ENCODE assay signal across 25 cellular contexts in the genomic region with DNA sequence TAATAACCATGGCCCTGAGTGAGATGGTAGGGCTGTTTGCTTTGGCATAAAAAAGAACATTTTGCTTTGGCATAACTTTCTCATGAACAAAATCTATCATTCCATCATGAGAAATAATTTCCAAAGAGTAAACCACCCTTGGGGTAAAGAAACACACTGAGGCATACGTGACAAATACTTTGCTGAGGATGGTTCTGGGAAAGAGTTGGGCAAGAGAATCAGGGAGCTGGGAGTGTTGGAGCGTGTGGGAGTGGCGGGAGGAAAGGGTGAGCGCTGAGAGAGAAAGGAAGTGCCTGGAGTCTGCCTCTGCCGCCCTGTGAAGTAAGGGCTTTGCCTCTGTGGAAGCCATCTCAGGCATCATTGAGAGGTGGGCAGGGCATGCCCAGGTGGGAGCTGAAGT.
A peak's percentile ranks its signal among the peaks of the same experiment; 100 is the strongest.
DNase-seq lines count a peak whose midpoint lies in the region; ATAC-seq and TF ChIP-seq lines count a peak whose summit lies in the region.
"Had no signal": no experiment of that assay in that cellular context is flagged by ENCODE, and none has a peak within 500 bp of the region (broad histone marks: within the 10 kb centered on the region; RNA-seq: fewer than 3 reads in every experiment).

No MANE protein-coding gene starts in this region.

- no peak for DNase-seq in heart right ventricle
- DNase-seq in cardiac septum (ENCODE audit: low spot score): no peak
- DNase-seq in central memory CD8-positive, alpha-beta T cell (ENCODE audit: low spot score in 2 of 2): no peak
- DNase-seq in right atrium auricular region (ENCODE audit: low spot score): no peak
- DNase-seq in aorta: peak in 1 of 2 donors; percentile 81
- no peak for DNase-seq in uterus
- no peak for DNase-seq in HuH-7.5 (ENCODE audit: low spot score)
- no peak for DNase-seq in T-helper 9 cell
- DNase-seq: COR-L47; Kasumi-1; NCI-H1092; NCI-H2029; NCI-H2227 treated with DMSO at 0.1 percent for 48 hours; NCI-H774; small intestine; stimulated activated CD4-positive, alpha-beta T cell treated with anti-CD3 and anti-CD28 coated beads, Interleukin-1b, Interleukin-23, amount 100 ng/mL, for 48 hours had no signal

- H3K9me3 ChIP-seq in heart right ventricle (no peaks in the 10 kb centered on the region), right atrium auricular region (no peaks in the 10 kb centered on the region), aorta (ENCODE audit: control insufficient read depth, low read length) (no peaks in the 10 kb centered on the region), uterus (no peaks in the 10 kb centered on the region)
- H3K9me3 ChIP-seq: BLaER1, HAP-1 had no signal

- H3K27me3 ChIP-seq in heart right ventricle: no peaks in the 10 kb centered on the region
- H3K27me3 ChIP-seq in right atrium auricular region: no peaks in the 10 kb centered on the region
- H3K27me3 ChIP-seq in aorta (ENCODE audit: control insufficient read depth in 1 of 2, insufficient read depth in 2 of 2, low read length in 1 of 2): no peaks in the 10 kb centered on the region
- no peaks in the 10 kb centered on the region for H3K27me3 ChIP-seq in uterus
- H3K27me3 ChIP-seq: BLaER1, neural progenitor cell had no signal

- TF ChIP-seq POLR2A in uterus (IDR thresholded peaks at IDR 0.05): no peak

- H3K4me1 Mint-ChIP-seq in central memory CD8-positive, alpha-beta T cell: no peaks in the 10 kb centered on the region
- H3K4me1 Mint-ChIP-seq: activated T-helper 17 cell treated with anti-CD3 and anti-CD28 coated beads, Interleukin-2, amount 50 U/mL, for 72 hours; memory B cell had no signal

- peaks cover 0 to 45% (median 14%) of the 10 kb centered on the region in 9 donors for H3K4me1 ChIP-seq in heart right ventricle
- H3K4me1 ChIP-seq in right atrium auricular region: peaks cover 0 to 27% of the 10 kb centered on the region in 2 donors
- peaks cover 0 to 11% of the 10 kb centered on the region in 2 donors for H3K4me1 ChIP-seq in aorta (ENCODE audit: control insufficient read depth in 1 of 2, insufficient read depth in 2 of 2, low read length in 2 of 2)
- H3K4me1 ChIP-seq in uterus: no peaks in the 10 kb centered on the region
- H3K4me1 ChIP-seq: BLaER1, HAP-1 had no signal

- H3K27ac Mint-ChIP-seq in central memory CD8-positive, alpha-beta T cell (ENCODE audit: low read depth): peak overlapping the region; percentile 12
- H3K27ac Mint-ChIP-seq: activated T-helper 17 cell treated with anti-CD3 and anti-CD28 coated beads, Interleukin-2, amount 50 U/mL, for 72 hours; memory B cell; neural progenitor cell; T-helper 2 cell treated with Interferon-gamma antibody and Interleukin-4, amounts not matched to agents 5 μg/mL and 100 μg/mL, for 36 hours had no signal

- no peak overlapping the region for H3K4me3 ChIP-seq in heart right ventricle
- H3K4me3 ChIP-seq in right atrium auricular region: no peak overlapping the region
- no peak overlapping the region for H3K4me3 ChIP-seq in aorta (ENCODE audit: low read length in 2 of 2)
- no peak overlapping the region for H3K4me3 ChIP-seq in uterus
- H3K4me3 ChIP-seq: BLaER1, HAP-1, neural progenitor cell had no signal

- H3K36me3 Mint-ChIP-seq in central memory CD8-positive, alpha-beta T cell (ENCODE audit: insufficient read depth): no peaks in the 10 kb centered on the region
- H3K36me3 Mint-ChIP-seq: memory B cell, neural progenitor cell had no signal

- H3K36me3 ChIP-seq in heart right ventricle (peaks cover 0 to 7% (median 0%) of the 10 kb centered on the region in 9 donors), right atrium auricular region (no peaks in the 10 kb centered on the region), aorta (ENCODE audit: control insufficient read depth in 1 of 2, insufficient read depth in 2 of 2, low read length in 1 of 2) (peaks cover 0 to 2% of the 10 kb centered on the region in 2 donors), uterus (no peaks in the 10 kb centered on the region)
- H3K36me3 ChIP-seq: BLaER1, HAP-1, neural progenitor cell had no signal

- peaks cover 6% of the 10 kb centered on the region for H3K9me3 Mint-ChIP-seq in central memory CD8-positive, alpha-beta T cell
- H3K9me3 Mint-ChIP-seq: memory B cell had no signal

- intact Hi-C loops in heart right ventricle (cut with DNase I): loop anchor here in 1 of 10 donors (10.0 kb wide), 1 partner anchor 76 kb away; no protein-coding TSS in a partner anchor
- intact Hi-C loops in cardiac septum (cut with DNase I): no loop called here
- intact Hi-C loops in aorta (cut with DNase I): loop anchor here in 1 of 2 donors (5.0 to 10.0 kb wide), 2 partner anchors 37 to 364 kb away; no protein-coding TSS in a partner anchor
- intact Hi-C loops in uterus (cut with DNase I; ENCODE audit: low total_unique reads): no loop called here

- ATAC-seq in heart right ventricle (no peak), aorta (ENCODE audit: low FRiP score) (no peak)
- no peak for ATAC-seq in central memory CD8-positive, alpha-beta T cell (replicated peaks; ENCODE audit: extremely low read depth, poor library complexity, severe bottlenecking)
- ATAC-seq: activated naive CD4-positive, alpha-beta T cell treated with anti-CD3 and anti-CD28 coated beads, Interleukin-2, amount 50 U/mL, for 72 hours; activated T-helper 17 cell treated with anti-CD3 and anti-CD28 coated beads, Interleukin-2, amount 50 U/mL, for 72 hours; esophagus mucosa had no signal

- WGBS in heart right ventricle, 2 donors: 58 to 88% methylated on average over 5 of the region's 5 CpGs
- 36 to 44% methylated on average over 5 of the region's 5 CpGs for WGBS in aorta, 2 donors

- peak overlapping the region in 8 of 10 donors; percentile 67 to 91 (median 80) for H3K27ac ChIP-seq in heart right ventricle
- peak overlapping the region; percentile 80 to 93 for H3K27ac ChIP-seq in right atrium auricular region
- H3K27ac ChIP-seq in aorta (ENCODE audit: low read depth in 1 of 2, low read length in 2 of 2): peak overlapping the region; percentile 59 to 83
- H3K27ac ChIP-seq in uterus: no peak overlapping the region
- H3K27ac ChIP-seq: BLaER1, neural progenitor cell, RWPE1 had no signal

- H3K27me3 Mint-ChIP-seq in central memory CD8-positive, alpha-beta T cell: peaks cover 10% of the 10 kb centered on the region

- H3K4me3 Mint-ChIP-seq in central memory CD8-positive, alpha-beta T cell: no peak overlapping the region
- H3K4me3 Mint-ChIP-seq: activated T-helper 17 cell treated with anti-CD3 and anti-CD28 coated beads, Interleukin-2, amount 50 U/mL, for 72 hours; memory B cell; neural progenitor cell; T-helper 2 cell treated with Interferon-gamma antibody and Interleukin-4, amounts not matched to agents 5 μg/mL and 100 μg/mL, for 36 hours had no signal

- TF ChIP-seq CTCF in heart right ventricle (IDR thresholded peaks at IDR 0.05): no peak
- TF ChIP-seq CTCF in right atrium auricular region (IDR thresholded peaks at IDR 0.05): no peak
- no peak for TF ChIP-seq CTCF in uterus (IDR thresholded peaks at IDR 0.05)

Comparison
In these comparisons a context has a peak if more than half of its experiments do, and no peak if none do; other contexts are left out.
1. H3K27ac ChIP-seq: peak in heart right ventricle (8 of 10), right atrium auricular region (2 of 2) and aorta (2 of 2); none in uterus (0 of 2).